19 cellular contexts compared by ENCODE assay signal in the genomic region with DNA sequence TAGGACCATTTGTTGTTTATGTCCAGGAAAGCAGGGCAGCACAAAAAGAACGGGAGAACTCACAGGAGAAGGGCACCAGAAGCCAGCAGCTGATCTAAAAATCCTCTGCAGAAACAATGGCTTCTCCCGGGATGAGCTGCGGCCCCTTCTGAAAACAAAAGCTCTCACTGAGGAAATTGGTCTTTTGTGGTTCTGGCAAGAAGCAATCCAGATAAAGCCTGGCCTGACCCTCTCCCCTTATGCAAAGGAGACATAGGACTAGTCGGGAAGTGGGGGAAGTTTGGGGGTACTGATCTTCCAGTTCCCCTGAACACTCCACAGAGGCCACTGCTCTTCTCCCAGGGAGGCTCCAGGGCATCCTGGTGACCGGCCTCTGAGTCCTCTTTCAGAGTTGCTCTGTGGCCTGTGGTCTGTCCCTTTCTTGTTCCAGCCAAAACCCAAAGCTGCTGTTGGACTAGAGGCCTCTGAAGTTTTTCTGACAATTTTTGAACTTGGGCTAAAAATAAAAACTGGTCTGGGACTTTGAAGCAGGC.
"Had no signal": no experiment of that assay in that cellular context is flagged by ENCODE, and none has a peak within 500 bp of the region (broad histone marks: within the 10 kb centered on the region; RNA-seq: fewer than 3 reads in every experiment).

No MANE protein-coding gene starts in this region.

- H3K36me3 ChIP-seq: breast epithelium, tibial artery, vagina had no signal

- H3K27ac Mint-ChIP-seq: activated CD4-positive, alpha-beta T cell treated with anti-CD3 and anti-CD28 coated beads, Interleukin-2, amount 10 ng/mL, durations not matched to agents 7 days and 5 days; naive thymus-derived CD4-positive, alpha-beta T cell; T-cell had no signal

- H3K4me1 ChIP-seq: breast epithelium, tibial artery, vagina had no signal

- H3K9me3 ChIP-seq: vagina had no signal

- H3K27me3 ChIP-seq: breast epithelium, vagina had no signal

- H3K27ac ChIP-seq: breast epithelium, tibial artery, vagina had no signal

- H3K36me3 Mint-ChIP-seq: T-cell had no signal

- DNase-seq: activated CD4-positive, alpha-beta T cell treated with anti-CD3 and anti-CD28 coated beads, Interleukin-2, amount 10 ng/mL, durations not matched to agents 7 days and 5 days; activated CD4-positive, CD25-positive, alpha-beta regulatory T cell; activated CD8-positive, alpha-beta memory T cell treated with anti-CD3 and anti-CD28 coated beads, Interleukin-2, amount 50 U/mL, for 4 hours; activated effector memory CD4-positive, alpha-beta T cell treated with anti-CD3 and anti-CD28 coated beads, Interleukin-2, amount 50 U/mL, for 16 hours; activated naive CD4-positive, alpha-beta T cell treated with anti-CD3 and anti-CD28 coated beads, Interleukin-2, amount 50 U/mL, for 16 hours; activated T-cell treated with anti-CD3 and anti-CD28 coated beads, Interleukin-2, amount 50 U/mL, for 48 hours; aorta; effector memory CD4-positive, alpha-beta T cell; foreskin fibroblast; hypothalamus; naive thymus-derived CD4-positive, alpha-beta T cell; stimulated activated naive CD8-positive, alpha-beta T cell treated with anti-CD3 and anti-CD28 coated beads, Interleukin-15, Interleukin-2, amounts not matched to agents 100 U/mL and 50 U/mL, for 24 hours; substantia nigra; T-cell; tibial artery had no signal

- H3K4me1 Mint-ChIP-seq: activated CD4-positive, alpha-beta T cell treated with anti-CD3 and anti-CD28 coated beads, Interleukin-2, amount 10 ng/mL, durations not matched to agents 7 days and 5 days; naive thymus-derived CD4-positive, alpha-beta T cell; T-cell had no signal

- H3K4me3 Mint-ChIP-seq: activated CD4-positive, alpha-beta T cell treated with anti-CD3 and anti-CD28 coated beads, Interleukin-2, amount 10 ng/mL, durations not matched to agents 7 days and 5 days; naive thymus-derived CD4-positive, alpha-beta T cell; T-cell had no signal

- H3K4me3 ChIP-seq: breast epithelium, skin epidermis, tibial artery, vagina had no signal

- H3K27me3 Mint-ChIP-seq: activated CD4-positive, alpha-beta T cell treated with anti-CD3 and anti-CD28 coated beads, Interleukin-2, amount 10 ng/mL, durations not matched to agents 7 days and 5 days had no signal

- ATAC-seq: naive thymus-derived CD4-positive, alpha-beta T cell; SK-N-SH treated with all-trans-retinoic acid at 6 μM for 48 hours; stimulated activated naive CD8-positive, alpha-beta T cell treated with anti-CD3 and anti-CD28 coated beads, Interleukin-15, Interleukin-2, amounts not matched to agents 100 U/mL and 50 U/mL, for 24 hours; T-cell had no signal
